2 cellular contexts compared by ENCODE assay signal in genomic region chr19:30479231-30479630, GRCh38.
TF ChIP-seq lines count a peak whose summit lies in the region.

No MANE protein-coding gene starts in this region.

TF ChIP-seq in HepG2, 621 proteins besides CTCF, POLR2A, EP300 and RAD21:
- TF ChIP-seq SRSF9 (IDR thresholded peaks at IDR 0.05; ENCODE audit: borderline replicate concordance, insufficient read depth, low read depth, low read length, poor library complexity, severe bottlenecking) (no peak), USF2 (IDR thresholded peaks at IDR 0.05; ENCODE audit: low read depth, low read length) (peak; percentile 36; the same call in 1 of the 2 replicates), USF2 (CRISPR knock-in tag; IDR thresholded peaks at IDR 0.05; ENCODE audit: borderline replicate concordance) (peak; percentile 57; the same call in 1 of the 2 replicates)
TF ChIP-seq in HepG2: peak in this region for 1.

TF ChIP-seq in H1, 55 proteins besides CTCF, POLR2A, EP300 and RAD21:
- TF ChIP-seq TAF7 (optimal IDR thresholded peaks at IDR 0.05; ENCODE audit: borderline replicate concordance, low read depth, low read length) (no peak), SAP30 (IDR thresholded peaks at IDR 0.05; ENCODE audit: insufficient read depth, insufficient replicate concordance, low read length) (no peak)
TF ChIP-seq in H1: peak in this region for 0.
